In genomic region chr17:74924250-74924948, GRCh38 we compare ENCODE assay signal across 8 cellular contexts. TPM values are rescaled to one million over a fixed set of nuclear protein-coding genes. Genes with fewer than 3 reads are reported as not detected.
DNase-seq lines count a peak whose midpoint lies in the region; ATAC-seq and TF ChIP-seq lines count a peak whose summit lies in the region.

OTOP2 (plus strand) TSS chr17:74924273; CDS start chr17:74924633, 360 bp downstream.

- WGBS in transverse colon (ENCODE audit: low coverage in 1 of 2), 2 donors, result 10 to 15% methylated on average over 7 to 48 of the region's 54 CpGs
- WGBS in thyroid gland, 2 donors, result 3 to 4% methylated on average over 29 to 30 of the region's 54 CpGs

- H3K9me3 ChIP-seq in transverse colon (no peaks in the 10 kb centered on the region), thyroid gland (no peaks in the 10 kb centered on the region)

- H3K27ac ChIP-seq in transverse colon (no peak within 1 kb of the TSS), thyroid gland (no peak within 1 kb of the TSS)

- no peak for TF ChIP-seq CTCF in activated CD8-positive, alpha-beta T cell treated with anti-CD3 and anti-CD28 coated beads for 36 hours (IDR thresholded peaks at IDR 0.05)
- TF ChIP-seq CTCF in transverse colon (IDR thresholded peaks at IDR 0.05) (no peak), thyroid gland (IDR thresholded peaks at IDR 0.05) (no peak)

- H3K27ac Mint-ChIP-seq in activated CD8-positive, alpha-beta T cell treated with anti-CD3 and anti-CD28 coated beads for 36 hours, result no peak within 1 kb of the TSS
- H3K27ac Mint-ChIP-seq in activated CD8-positive, alpha-beta T cell treated with anti-CD3 and anti-CD28 coated beads, Interleukin-2, amount 10 ng/mL, durations not matched to agents 7 days and 5 days, result no peak within 1 kb of the TSS
- H3K27ac Mint-ChIP-seq in activated naive CD8-positive, alpha-beta T cell treated with anti-CD3 and anti-CD28 coated beads, Interleukin-2, amount 10 ng/mL, durations not matched to agents 7 days and 5 days, result no peak within 1 kb of the TSS

- H3K27me3 ChIP-seq in transverse colon, result peaks cover 96% of the 10 kb centered on the region
- H3K27me3 ChIP-seq in thyroid gland, result peaks cover 21% of the 10 kb centered on the region

- no peak for TF ChIP-seq EP300 in transverse colon (IDR thresholded peaks at IDR 0.05; ENCODE audit: low read depth)

- no peaks in the 10 kb centered on the region for H3K36me3 Mint-ChIP-seq in activated CD8-positive, alpha-beta T cell treated with anti-CD3 and anti-CD28 coated beads for 36 hours (ENCODE audit: low read depth)
- no peaks in the 10 kb centered on the region for H3K36me3 Mint-ChIP-seq in activated CD8-positive, alpha-beta T cell treated with anti-CD3 and anti-CD28 coated beads, Interleukin-2, amount 10 ng/mL, durations not matched to agents 7 days and 5 days (ENCODE audit: low read depth)
- no peaks in the 10 kb centered on the region for H3K36me3 Mint-ChIP-seq in activated naive CD8-positive, alpha-beta T cell treated with anti-CD3 and anti-CD28 coated beads, Interleukin-2, amount 10 ng/mL, durations not matched to agents 7 days and 5 days

- POLR2A ChIA-PET in activated CD8-positive, alpha-beta T cell treated with anti-CD3 and anti-CD28 coated beads for 36 hours (lab: Charles Lee), result interaction anchor here (0.8 to 1.5 kb wide), 3 partner anchors 11 to 52 kb away, joined by 3 to 4 read pairs (median 3); partner anchors contain the start of gene FDXR
- POLR2A ChIA-PET in activated CD8-positive, alpha-beta T cell treated with anti-CD3 and anti-CD28 coated beads, Interleukin-2, amount 10 ng/mL, durations not matched to agents 7 days and 5 days (lab: Charles Lee), result no interaction called here
- POLR2A ChIA-PET in activated naive CD8-positive, alpha-beta T cell treated with anti-CD3 and anti-CD28 coated beads, Interleukin-2, amount 10 ng/mL, durations not matched to agents 7 days and 5 days (lab: Charles Lee), result interaction anchor here (0.6 kb wide), 1 partner anchor 117 kb away, joined by 3 read pairs; no protein-coding TSS in a partner anchor

- intact Hi-C loops in activated CD8-positive, alpha-beta T cell treated with anti-CD3 and anti-CD28 coated beads for 36 hours (cut with micrococcal nuclease), result loop anchor here (5.0 kb wide), 1 partner anchor 33 kb away; no protein-coding TSS in a partner anchor
- intact Hi-C loops in transverse colon (cut with DNase I; ENCODE audit: low total_unique reads) (no loop called here), thyroid gland (cut with DNase I) (no loop called here)

- in situ Hi-C loops in transverse colon (cut with MboI; ENCODE audit: low pct_ligation_motif_present in 1 of 4, low pct_unique_long_range_greater_than_20kb in 1 of 4, low sequenced_read_pairs in 3 of 4), result no loop called here

- peaks cover 10% of the 10 kb centered on the region for H3K4me1 Mint-ChIP-seq in activated CD8-positive, alpha-beta T cell treated with anti-CD3 and anti-CD28 coated beads for 36 hours (ENCODE audit: low read depth)
- peaks cover 5% of the 10 kb centered on the region for H3K4me1 Mint-ChIP-seq in activated CD8-positive, alpha-beta T cell treated with anti-CD3 and anti-CD28 coated beads, Interleukin-2, amount 10 ng/mL, durations not matched to agents 7 days and 5 days (ENCODE audit: low read depth)
- peaks cover 4% of the 10 kb centered on the region for H3K4me1 Mint-ChIP-seq in activated naive CD8-positive, alpha-beta T cell treated with anti-CD3 and anti-CD28 coated beads, Interleukin-2, amount 10 ng/mL, durations not matched to agents 7 days and 5 days

- peak; percentile 25 for ATAC-seq in activated CD8-positive, alpha-beta T cell treated with anti-CD3 and anti-CD28 coated beads for 36 hours
- ATAC-seq in activated CD8-positive, alpha-beta T cell treated with anti-CD3 and anti-CD28 coated beads, Interleukin-2, amount 10 ng/mL, durations not matched to agents 7 days and 5 days, result no peak
- ATAC-seq in activated naive CD8-positive, alpha-beta T cell treated with anti-CD3 and anti-CD28 coated beads, Interleukin-2, amount 10 ng/mL, durations not matched to agents 7 days and 5 days (ENCODE audit: low read depth), result no peak
- no peak for ATAC-seq in HG03460 (IDR thresholded peaks at IDR 0.05; ENCODE audit: unreplicated experiment)

- H3K9me3 Mint-ChIP-seq in activated CD8-positive, alpha-beta T cell treated with anti-CD3 and anti-CD28 coated beads for 36 hours, result no peaks in the 10 kb centered on the region
- no peaks in the 10 kb centered on the region for H3K9me3 Mint-ChIP-seq in activated CD8-positive, alpha-beta T cell treated with anti-CD3 and anti-CD28 coated beads, Interleukin-2, amount 10 ng/mL, durations not matched to agents 7 days and 5 days (ENCODE audit: insufficient read depth)
- H3K9me3 Mint-ChIP-seq in activated naive CD8-positive, alpha-beta T cell treated with anti-CD3 and anti-CD28 coated beads, Interleukin-2, amount 10 ng/mL, durations not matched to agents 7 days and 5 days, result no peaks in the 10 kb centered on the region

- no peak for DNase-seq in activated CD8-positive, alpha-beta T cell treated with anti-CD3 and anti-CD28 coated beads for 36 hours
- no peak for DNase-seq in activated CD8-positive, alpha-beta T cell treated with anti-CD3 and anti-CD28 coated beads, Interleukin-2, amount 10 ng/mL, durations not matched to agents 7 days and 5 days
- peak; percentile 43 for DNase-seq in activated naive CD8-positive, alpha-beta T cell treated with anti-CD3 and anti-CD28 coated beads, Interleukin-2, amount 10 ng/mL, durations not matched to agents 7 days and 5 days
- peak; percentile 79 for DNase-seq in left kidney (ENCODE audit: low read depth, low spot score)
- DNase-seq in transverse colon, result peak; percentile 25
- DNase-seq in thyroid gland, result no peak
- DNase-seq in HCEC 1CT, result no peak

- peaks cover 40% of the 10 kb centered on the region for H3K27me3 Mint-ChIP-seq in activated CD8-positive, alpha-beta T cell treated with anti-CD3 and anti-CD28 coated beads for 36 hours
- H3K27me3 Mint-ChIP-seq in activated CD8-positive, alpha-beta T cell treated with anti-CD3 and anti-CD28 coated beads, Interleukin-2, amount 10 ng/mL, durations not matched to agents 7 days and 5 days (ENCODE audit: low read depth), result peaks cover 52% of the 10 kb centered on the region
- peaks cover 56% of the 10 kb centered on the region for H3K27me3 Mint-ChIP-seq in activated naive CD8-positive, alpha-beta T cell treated with anti-CD3 and anti-CD28 coated beads, Interleukin-2, amount 10 ng/mL, durations not matched to agents 7 days and 5 days

- no peak within 1 kb of the TSS for H3K4me3 Mint-ChIP-seq in activated CD8-positive, alpha-beta T cell treated with anti-CD3 and anti-CD28 coated beads for 36 hours
- no peak within 1 kb of the TSS for H3K4me3 Mint-ChIP-seq in activated CD8-positive, alpha-beta T cell treated with anti-CD3 and anti-CD28 coated beads, Interleukin-2, amount 10 ng/mL, durations not matched to agents 7 days and 5 days
- no peak within 1 kb of the TSS for H3K4me3 Mint-ChIP-seq in activated naive CD8-positive, alpha-beta T cell treated with anti-CD3 and anti-CD28 coated beads, Interleukin-2, amount 10 ng/mL, durations not matched to agents 7 days and 5 days

- H3K36me3 ChIP-seq in transverse colon, result no peaks in the 10 kb centered on the region
- H3K36me3 ChIP-seq in thyroid gland, result no peaks in the 10 kb centered on the region

- TF ChIP-seq POLR2A in transverse colon (IDR thresholded peaks at IDR 0.05), result no peak
- TF ChIP-seq POLR2A in thyroid gland (IDR thresholded peaks at IDR 0.05), result no peak

- CTCF ChIA-PET in activated CD8-positive, alpha-beta T cell treated with anti-CD3 and anti-CD28 coated beads for 36 hours (lab: Charles Lee), result interaction anchor here (0.7 to 9.3 kb wide), 16 partner anchors 10 to 278 kb away, joined by 3 to 73 read pairs (median 4); partner anchors contain the start of genes FADS6 and MRPL58
- CTCF ChIA-PET in activated CD8-positive, alpha-beta T cell treated with anti-CD3 and anti-CD28 coated beads, Interleukin-2, amount 10 ng/mL, durations not matched to agents 7 days and 5 days (lab: Charles Lee), result interaction anchor here (0.7 to 4.2 kb wide), 10 partner anchors 9 to 190 kb away, joined by 3 to 43 read pairs (median 4); partner anchors contain the start of gene CDR2L

- H3K4me3 ChIP-seq in transverse colon (peak within 1 kb of the TSS in 2 of 4 donors; percentile 21 to 41), thyroid gland (replicated peaks in 1 of 3) (peak within 1 kb of the TSS in 1 of 3 donors; percentile 21)

- H3K4me1 ChIP-seq in transverse colon, result peaks cover 10 to 24% (median 15%) of the 10 kb centered on the region in 4 donors
- H3K4me1 ChIP-seq in thyroid gland, result peaks cover 13 to 21% of the 10 kb centered on the region in 2 donors

RNA-seq across cellular contexts. Expression of gene OTOP2, which starts in this region (rescaled TPM):
- not detected for total RNA-seq in activated CD8-positive, alpha-beta T cell treated with anti-CD3 and anti-CD28 coated beads for 36 hours
- not detected for total RNA-seq in activated CD8-positive, alpha-beta T cell treated with anti-CD3 and anti-CD28 coated beads, Interleukin-2, amount 10 ng/mL, durations not matched to agents 7 days and 5 days
- total RNA-seq in activated naive CD8-positive, alpha-beta T cell treated with anti-CD3 and anti-CD28 coated beads, Interleukin-2, amount 10 ng/mL, durations not matched to agents 7 days and 5 days, result not detected
- total RNA-seq in transverse colon (10 to 100 TPM in 3 of 4 donors, 1 to 10 TPM in 1; 3.4 to 99.1 (median 62.6) TPM), thyroid gland (not detected)

Comparison
In these comparisons a context has a peak if more than half of its experiments do, and no peak if none do; other contexts are left out.
1. RNA of gene OTOP2 (total RNA-seq): 3.4 to 99.1 TPM in transverse colon; not detected in activated CD8-positive, alpha-beta T cell treated with anti-CD3 and anti-CD28 coated beads for 36 hours, not detected in activated CD8-positive, alpha-beta T cell treated with anti-CD3 and anti-CD28 coated beads, Interleukin-2, amount 10 ng/mL, durations not matched to agents 7 days and 5 days, not detected in activated naive CD8-positive, alpha-beta T cell treated with anti-CD3 and anti-CD28 coated beads, Interleukin-2, amount 10 ng/mL, durations not matched to agents 7 days and 5 days and not detected in thyroid gland; every median in the first group is over 4 times any median in the second.
2. Peak in ATAC-seq in activated CD8-positive, alpha-beta T cell treated with anti-CD3 and anti-CD28 coated beads for 36 hours; RNA of the gene not detected or under 1 TPM.
3. Peak in DNase-seq in activated naive CD8-positive, alpha-beta T cell treated with anti-CD3 and anti-CD28 coated beads, Interleukin-2, amount 10 ng/mL, durations not matched to agents 7 days and 5 days; RNA of the gene not detected or under 1 TPM.
4. DNase-seq: peak in left kidney (single experiment) and transverse colon (single experiment); none in activated CD8-positive, alpha-beta T cell treated with anti-CD3 and anti-CD28 coated beads for 36 hours (single experiment), activated CD8-positive, alpha-beta T cell treated with anti-CD3 and anti-CD28 coated beads, Interleukin-2, amount 10 ng/mL, durations not matched to agents 7 days and 5 days (single experiment), thyroid gland (0 of 2) and HCEC 1CT (single experiment).